In the genomic region with DNA sequence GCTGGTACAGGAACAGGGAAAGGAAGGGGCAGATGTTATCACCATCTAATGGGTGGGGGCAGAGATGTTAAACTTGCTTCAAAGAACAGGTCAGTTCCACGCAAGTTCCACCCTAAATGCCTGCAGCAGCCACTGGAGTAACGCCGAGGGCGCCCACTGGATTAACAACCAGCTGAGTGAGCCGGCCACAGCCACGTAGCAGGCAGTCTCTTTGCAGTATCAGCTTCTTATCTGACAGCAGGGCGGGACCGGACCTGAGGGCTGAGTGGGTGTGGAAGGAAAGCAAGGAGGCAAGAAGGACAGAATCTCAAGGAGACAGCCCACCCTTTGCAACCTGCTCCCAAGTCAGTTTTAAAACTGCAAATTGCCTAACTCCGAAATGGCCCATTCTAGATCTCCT, we compare ENCODE assay signal across 21 cellular contexts. TPM values are rescaled to one million over a fixed set of nuclear protein-coding genes. Genes with fewer than 3 reads are reported as not detected.
DNase-seq lines count a peak whose midpoint lies in the region; ATAC-seq and TF ChIP-seq lines count a peak whose summit lies in the region.
"Had no signal": no experiment of that assay in that cellular context is flagged by ENCODE, and none has a peak within 500 bp of the region (broad histone marks: within the 10 kb centered on the region; RNA-seq: fewer than 3 reads in every experiment).

No MANE protein-coding gene starts in this region.

- DNase-seq in activated naive CD8-positive, alpha-beta T cell treated with anti-CD3 and anti-CD28 coated beads, Interleukin-2, amount 50 U/mL, for 24 hours = no peak
- DNase-seq in colonic mucosa (peak; percentile 60), mesendoderm (no peak), type B pancreatic cell (ENCODE audit: extremely low spot score, unreplicated experiment) (no peak)
- DNase-seq in activated CD4-positive, alpha-beta T cell treated with anti-CD3 and anti-CD28 coated beads, Interleukin-2, amount 10 ng/mL, durations not matched to agents 7 days and 5 days = no peak
- DNase-seq: activated B cell treated with CpG ODN at 0.5 μM for 24 hours; activated effector memory CD4-positive, alpha-beta T cell treated with Interleukin-2 at 50 U/mL for 16 hours; C1 segment of cervical spinal cord; cortex of kidney; DND-41; NCI-H2107; NCI-H69; stimulated activated CD4-positive, alpha-beta T cell treated with anti-CD3 and anti-CD28 coated beads, Interleukin-4, amount 100 ng/mL, for 4 hours; SW 1271; upper lobe of left lung had no signal

- H3K4me3 Mint-ChIP-seq in activated naive CD8-positive, alpha-beta T cell = no peak overlapping the region
- H3K4me3 Mint-ChIP-seq in activated naive CD8-positive, alpha-beta T cell treated with anti-CD3 and anti-CD28 coated beads, Interleukin-2, amount 50 U/mL, for 24 hours = no peak overlapping the region
- H3K4me3 Mint-ChIP-seq in type B pancreatic cell = peak overlapping the region; percentile 4
- no peak overlapping the region for H3K4me3 Mint-ChIP-seq in activated CD4-positive, alpha-beta T cell treated with anti-CD3 and anti-CD28 coated beads, Interleukin-2, amount 10 ng/mL, durations not matched to agents 7 days and 5 days
- H3K4me3 Mint-ChIP-seq: activated B cell treated with CpG ODN at 0.5 μM for 24 hours had no signal

- H3K4me3 ChIP-seq in colonic mucosa (no peak overlapping the region), mesendoderm (ENCODE audit: low read length) (no peak overlapping the region)
- H3K4me3 ChIP-seq: ascending aorta, upper lobe of left lung had no signal

- WGBS in mesendoderm (ENCODE audit: extremely low coverage, insufficient coverage, low lambda C conversion rate) = no CpG with 5 or more reads among the region's 9 CpGs

- no peak overlapping the region for H3K4ac ChIP-seq in mesendoderm (ENCODE audit: low read depth, low read length)

- H3K4me1 Mint-ChIP-seq in activated naive CD8-positive, alpha-beta T cell (ENCODE audit: low read depth) = peaks cover 29% of the 10 kb centered on the region
- H3K4me1 Mint-ChIP-seq in activated naive CD8-positive, alpha-beta T cell treated with anti-CD3 and anti-CD28 coated beads, Interleukin-2, amount 50 U/mL, for 24 hours = peaks cover 9% of the 10 kb centered on the region
- H3K4me1 Mint-ChIP-seq in type B pancreatic cell (ENCODE audit: unreplicated experiment) = peaks cover 13% of the 10 kb centered on the region
- peaks cover 1% of the 10 kb centered on the region for H3K4me1 Mint-ChIP-seq in activated CD4-positive, alpha-beta T cell treated with anti-CD3 and anti-CD28 coated beads, Interleukin-2, amount 10 ng/mL, durations not matched to agents 7 days and 5 days

- no peaks in the 10 kb centered on the region for H3K27me3 ChIP-seq in colonic mucosa
- H3K27me3 ChIP-seq in mesendoderm (ENCODE audit: insufficient read depth, low read length, poor library complexity) = no peaks in the 10 kb centered on the region
- H3K27me3 ChIP-seq: ascending aorta, upper lobe of left lung had no signal

- CTCF ChIA-PET in activated CD4-positive, alpha-beta T cell treated with anti-CD3 and anti-CD28 coated beads, Interleukin-2, amount 10 ng/mL, durations not matched to agents 7 days and 5 days (lab: Charles Lee) = interaction anchor here (0.6 to 1.4 kb wide), 3 partner anchors 11 to 62 kb away, joined by 4 read pairs; no protein-coding TSS in a partner anchor

- no peak overlapping the region for H4K5ac ChIP-seq in mesendoderm (ENCODE audit: low read length)

- no peaks in the 10 kb centered on the region for H3K9me3 Mint-ChIP-seq in activated naive CD8-positive, alpha-beta T cell (ENCODE audit: low read depth)
- H3K9me3 Mint-ChIP-seq in activated naive CD8-positive, alpha-beta T cell treated with anti-CD3 and anti-CD28 coated beads, Interleukin-2, amount 50 U/mL, for 24 hours = no peaks in the 10 kb centered on the region
- no peaks in the 10 kb centered on the region for H3K9me3 Mint-ChIP-seq in type B pancreatic cell
- H3K9me3 Mint-ChIP-seq in activated CD4-positive, alpha-beta T cell treated with anti-CD3 and anti-CD28 coated beads, Interleukin-2, amount 10 ng/mL, durations not matched to agents 7 days and 5 days = no peaks in the 10 kb centered on the region
- H3K9me3 Mint-ChIP-seq: activated B cell treated with CpG ODN at 0.5 μM for 24 hours had no signal

- no peak overlapping the region for H3K18ac ChIP-seq in mesendoderm (ENCODE audit: low read length)

- no peak overlapping the region for H3K27ac ChIP-seq in colonic mucosa
- no peak overlapping the region for H3K27ac ChIP-seq in mesendoderm (ENCODE audit: low read depth, low read length)
- H3K27ac ChIP-seq: ascending aorta, epithelial cell of prostate, upper lobe of left lung had no signal

- ATAC-seq in activated naive CD8-positive, alpha-beta T cell treated with anti-CD3 and anti-CD28 coated beads, Interleukin-2, amount 50 U/mL, for 24 hours = no peak
- no peak for ATAC-seq in HG03378 (IDR thresholded peaks at IDR 0.05; ENCODE audit: unreplicated experiment)
- ATAC-seq in HG03045 (IDR thresholded peaks at IDR 0.05; ENCODE audit: unreplicated experiment) = no peak
- ATAC-seq: Panc1 had no signal

- intact Hi-C loops in colonic mucosa (cut with DNase I) = no loop called here

- peak overlapping the region; percentile 5 for H3K27ac Mint-ChIP-seq in activated naive CD8-positive, alpha-beta T cell
- H3K27ac Mint-ChIP-seq in activated naive CD8-positive, alpha-beta T cell treated with anti-CD3 and anti-CD28 coated beads, Interleukin-2, amount 50 U/mL, for 24 hours = no peak overlapping the region
- peak overlapping the region; percentile 49 for H3K27ac Mint-ChIP-seq in type B pancreatic cell
- H3K27ac Mint-ChIP-seq in activated CD4-positive, alpha-beta T cell treated with anti-CD3 and anti-CD28 coated beads, Interleukin-2, amount 10 ng/mL, durations not matched to agents 7 days and 5 days = no peak overlapping the region
- H3K27ac Mint-ChIP-seq: activated B cell treated with CpG ODN at 0.5 μM for 24 hours had no signal

- H3K27me3 Mint-ChIP-seq in activated naive CD8-positive, alpha-beta T cell = no peaks in the 10 kb centered on the region
- H3K27me3 Mint-ChIP-seq in activated naive CD8-positive, alpha-beta T cell treated with anti-CD3 and anti-CD28 coated beads, Interleukin-2, amount 50 U/mL, for 24 hours = no peaks in the 10 kb centered on the region
- H3K27me3 Mint-ChIP-seq in type B pancreatic cell = no peaks in the 10 kb centered on the region
- H3K27me3 Mint-ChIP-seq in activated CD4-positive, alpha-beta T cell treated with anti-CD3 and anti-CD28 coated beads, Interleukin-2, amount 10 ng/mL, durations not matched to agents 7 days and 5 days = no peaks in the 10 kb centered on the region
- H3K27me3 Mint-ChIP-seq: activated B cell treated with CpG ODN at 0.5 μM for 24 hours had no signal

- peak overlapping the region; percentile 28 for H3K56ac ChIP-seq in mesendoderm (ENCODE audit: low read length)

- H3K4me2 ChIP-seq in mesendoderm (ENCODE audit: low read length) = no peak overlapping the region

- H3K9ac ChIP-seq in colonic mucosa (ENCODE audit: low read depth in 2 of 2, low read length in 2 of 2) = no peak overlapping the region
- no peak overlapping the region for H3K9ac ChIP-seq in mesendoderm (ENCODE audit: low read length)

- no peak overlapping the region for H2BK5ac ChIP-seq in mesendoderm (ENCODE audit: low read length)

- POLR2A ChIA-PET in activated CD4-positive, alpha-beta T cell treated with anti-CD3 and anti-CD28 coated beads, Interleukin-2, amount 10 ng/mL, durations not matched to agents 7 days and 5 days (lab: Charles Lee) = no interaction called here

- no peak overlapping the region for H4K8ac ChIP-seq in mesendoderm (ENCODE audit: low read depth, low read length)

- no peaks in the 10 kb centered on the region for H3K9me3 ChIP-seq in colonic mucosa
- H3K9me3 ChIP-seq: ascending aorta, upper lobe of left lung had no signal

- H2BK15ac ChIP-seq in mesendoderm (replicated peaks; ENCODE audit: low read depth) = no peak overlapping the region

- H2AK5ac ChIP-seq in mesendoderm (ENCODE audit: low read length) = peak overlapping the region; percentile 29

- H3K4me1 ChIP-seq in colonic mucosa (no peaks in the 10 kb centered on the region), mesendoderm (ENCODE audit: control insufficient read depth, low read depth, low read length) (peaks cover 14% of the 10 kb centered on the region)
- H3K4me1 ChIP-seq: ascending aorta had no signal

- H3K36me3 Mint-ChIP-seq in activated naive CD8-positive, alpha-beta T cell = peaks cover 5% of the 10 kb centered on the region
- H3K36me3 Mint-ChIP-seq in activated naive CD8-positive, alpha-beta T cell treated with anti-CD3 and anti-CD28 coated beads, Interleukin-2, amount 50 U/mL, for 24 hours (ENCODE audit: low read depth) = no peaks in the 10 kb centered on the region
- no peaks in the 10 kb centered on the region for H3K36me3 Mint-ChIP-seq in type B pancreatic cell
- H3K36me3 Mint-ChIP-seq in activated CD4-positive, alpha-beta T cell treated with anti-CD3 and anti-CD28 coated beads, Interleukin-2, amount 10 ng/mL, durations not matched to agents 7 days and 5 days (ENCODE audit: low read depth) = peaks cover 2% of the 10 kb centered on the region

- no peak overlapping the region for H2BK120ac ChIP-seq in mesendoderm (ENCODE audit: low read depth, low read length)

- TF ChIP-seq CTCF in colonic mucosa (IDR thresholded peaks at IDR 0.05) (no peak), type B pancreatic cell (conservative IDR thresholded peaks at IDR 0.05) (no peak)

- H3K23ac ChIP-seq in mesendoderm (ENCODE audit: low read length) = no peak overlapping the region

- no peaks in the 10 kb centered on the region for H3K79me2 ChIP-seq in mesendoderm (ENCODE audit: control insufficient read depth, insufficient read depth, low read length)

- H3K36me3 ChIP-seq in colonic mucosa (no peaks in the 10 kb centered on the region), mesendoderm (ENCODE audit: control insufficient read depth, insufficient read depth, low read length) (no peaks in the 10 kb centered on the region)
- H3K36me3 ChIP-seq: ascending aorta, upper lobe of left lung had no signal

- H3K79me1 ChIP-seq in mesendoderm (ENCODE audit: low read length) = no peaks in the 10 kb centered on the region

RNA-seq across cellular contexts. Expression of gene FOXN3, which starts 38.4 kb away (rescaled TPM):
- total RNA-seq in colonic mucosa = 10 to 100 TPM; 46.8 to 72.6 TPM
- polyA plus RNA-seq in mesendoderm (2013, experiment 1 of 2) = 45.2 TPM
- 47.9 TPM for polyA plus RNA-seq in mesendoderm (2013, experiment 2 of 2)
- total RNA-seq in type B pancreatic cell (ENCODE audit: low replicate concordance) = 40.4 and 73.5 TPM in 2 replicates
- 10 to 100 TPM; 92.2 to 94.4 TPM for total RNA-seq in activated CD4-positive, alpha-beta T cell treated with anti-CD3 and anti-CD28 coated beads, Interleukin-2, amount 10 ng/mL, durations not matched to agents 7 days and 5 days

Comparison
In these comparisons a context has a peak if more than half of its experiments do, and no peak if none do; other contexts are left out.
1. H3K27ac Mint-ChIP-seq: peak in activated naive CD8-positive, alpha-beta T cell (single experiment) and type B pancreatic cell (single experiment); none in activated naive CD8-positive, alpha-beta T cell treated with anti-CD3 and anti-CD28 coated beads, Interleukin-2, amount 50 U/mL, for 24 hours (single experiment) and activated CD4-positive, alpha-beta T cell treated with anti-CD3 and anti-CD28 coated beads, Interleukin-2, amount 10 ng/mL, durations not matched to agents 7 days and 5 days (single experiment).